20 cellular contexts compared by ENCODE assay signal in the genomic region with DNA sequence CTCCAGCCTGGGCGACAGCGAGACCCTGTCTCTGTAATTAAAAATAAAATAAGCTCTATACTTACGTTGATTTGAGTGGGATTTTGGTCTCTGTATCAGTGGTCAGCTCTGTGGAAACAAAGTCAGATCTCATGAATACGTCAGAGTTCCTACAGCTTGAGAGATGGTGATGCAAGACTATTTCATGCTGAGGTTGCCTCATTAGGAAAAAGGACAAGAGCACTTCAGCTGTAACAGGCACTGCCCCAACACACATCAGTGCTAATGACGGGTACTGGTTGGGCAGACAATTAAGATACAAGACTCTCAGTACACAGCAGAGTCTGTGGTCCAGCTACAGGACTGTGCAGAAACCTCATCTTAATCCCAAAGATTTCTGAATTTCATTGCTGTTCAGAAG.
DNase-seq lines count a peak whose midpoint lies in the region; ATAC-seq, FAIRE-seq and TF ChIP-seq lines count a peak whose summit lies in the region.
"Had no signal": no experiment of that assay in that cellular context is flagged by ENCODE, and none has a peak within 500 bp of the region (broad histone marks: within the 10 kb centered on the region; RNA-seq: fewer than 3 reads in every experiment).

No MANE protein-coding gene starts in this region.

- no peak overlapping the region for H3K4me3 ChIP-seq in OCI-LY1 (ENCODE audit: low read depth, low read length, poor library complexity, severe bottlenecking)
- no peak overlapping the region for H3K4me3 ChIP-seq in astrocyte (ENCODE audit: insufficient read depth, low read depth, low read length)
- H3K4me3 ChIP-seq in upper lobe of right lung: no peak overlapping the region
- H3K4me3 ChIP-seq: A549, BLaER1 had no signal

- no peak overlapping the region for H3K27ac ChIP-seq in OCI-LY1 (ENCODE audit: low read depth, low read length, poor library complexity, severe bottlenecking)
- no peak overlapping the region for H3K27ac ChIP-seq in astrocyte (ENCODE audit: low read depth, low read length)
- H3K27ac ChIP-seq in upper lobe of right lung: no peak overlapping the region
- H3K27ac ChIP-seq: 22Rv1, BLaER1, HL-60 had no signal

- H3K4me1 ChIP-seq in OCI-LY1 (ENCODE audit: insufficient read depth, low read length, severe bottlenecking): no peaks in the 10 kb centered on the region
- H3K4me1 ChIP-seq in astrocyte (ENCODE audit: insufficient read depth, low read length): peaks cover 5% of the 10 kb centered on the region
- no peaks in the 10 kb centered on the region for H3K4me1 ChIP-seq in upper lobe of right lung
- H3K4me1 ChIP-seq: BLaER1 had no signal

- TF ChIP-seq CTCF in OCI-LY1 (IDR thresholded peaks at IDR 0.05; ENCODE audit: low read length): no peak
- no peak for TF ChIP-seq CTCF in astrocyte (IDR thresholded peaks at IDR 0.05; ENCODE audit: insufficient read depth, low read depth, low read length)
- TF ChIP-seq CTCF in upper lobe of right lung (IDR thresholded peaks at IDR 0.05): no peak

- no peaks in the 10 kb centered on the region for H3F3A ChIP-seq in OCI-LY1 (ENCODE audit: insufficient read depth, low read length)

- no peaks in the 10 kb centered on the region for H3K9me3 Mint-ChIP-seq in astrocyte (ENCODE audit: unreplicated experiment)
- H3K9me3 Mint-ChIP-seq: CD14-positive monocyte had no signal

- H2AFZ ChIP-seq in OCI-LY1 (ENCODE audit: low read length) (peak overlapping the region; percentile 1; the same call in 1 of the 2 replicates), astrocyte (ENCODE audit: low read depth, low read length) (no peak overlapping the region)

- TF ChIP-seq POLR2A in GM12891 (IDR thresholded peaks at IDR 0.05; ENCODE audit: low read depth, low read length): no peak

- H3K27me3 ChIP-seq in OCI-LY1 (ENCODE audit: insufficient read depth, low read length) (no peaks in the 10 kb centered on the region), astrocyte (ENCODE audit: insufficient read depth, low read length) (no peaks in the 10 kb centered on the region), upper lobe of right lung (no peaks in the 10 kb centered on the region)
- H3K27me3 ChIP-seq: BLaER1 had no signal

- no peak overlapping the region for H3K4me2 ChIP-seq in OCI-LY1 (ENCODE audit: low read length)
- no peak overlapping the region for H3K4me2 ChIP-seq in astrocyte (ENCODE audit: low read length)
- H3K4me2 ChIP-seq: A549, BLaER1 had no signal

- H3K79me2 ChIP-seq in OCI-LY1 (ENCODE audit: insufficient read depth, low read length) (no peaks in the 10 kb centered on the region), astrocyte (ENCODE audit: insufficient read depth, low read length) (no peaks in the 10 kb centered on the region)

- H3K36me3 Mint-ChIP-seq in astrocyte (ENCODE audit: low read depth, unreplicated experiment): no peaks in the 10 kb centered on the region
- H3K36me3 Mint-ChIP-seq: CD14-positive monocyte; CD4-positive, alpha-beta memory T cell had no signal

- intact Hi-C loops in upper lobe of right lung (cut with DNase I): no loop called here

- H3K4me3 Mint-ChIP-seq in astrocyte (ENCODE audit: unreplicated experiment): no peak overlapping the region
- H3K4me3 Mint-ChIP-seq: CD14-positive monocyte; CD4-positive, alpha-beta memory T cell had no signal

- H4K20me1 ChIP-seq in OCI-LY1 (ENCODE audit: insufficient read depth, low read length) (no peaks in the 10 kb centered on the region), astrocyte (ENCODE audit: insufficient read depth, low read length) (no peaks in the 10 kb centered on the region)
- H4K20me1 ChIP-seq: BLaER1 had no signal

- H3K9me2 ChIP-seq in OCI-LY1 (ENCODE audit: low read depth, low read length): no peaks in the 10 kb centered on the region

- no peak for FAIRE-seq in astrocyte (lab: Jason Lieb, UNC)
- no peak for FAIRE-seq in GM12891 (lab: Jason Lieb, UNC)
- FAIRE-seq: A549 had no signal

- H3K9me3 ChIP-seq in OCI-LY1 (ENCODE audit: low read length): no peaks in the 10 kb centered on the region; the same call in 1 of the 2 replicates
- H3K9me3 ChIP-seq in astrocyte (ENCODE audit: insufficient read depth, low read depth, low read length): no peaks in the 10 kb centered on the region
- no peaks in the 10 kb centered on the region for H3K9me3 ChIP-seq in upper lobe of right lung
- H3K9me3 ChIP-seq: BLaER1 had no signal

- DNase-seq in NCI-H1092 (lab: John Stamatoyannopoulos, UW) (peak; percentile 14), NCI-H1092 treated with DMSO at 0.1 percent for 48 hours (lab: John Stamatoyannopoulos, UW) (no peak), astrocyte (ENCODE audit: low read depth) (no peak), upper lobe of right lung (no peak), islet precursor cell (no peak), GM12891 (ENCODE audit: insufficient read length, low spot score) (no peak)
- DNase-seq: AML-193; CD4-positive, alpha-beta memory T cell; DMS153; DMS79; GDM1; GOT3; H7; IMR-90 had no signal

- no peaks in the 10 kb centered on the region for H3K4me1 Mint-ChIP-seq in astrocyte (ENCODE audit: low read depth, unreplicated experiment)

- H3K27me3 Mint-ChIP-seq in astrocyte (ENCODE audit: low read depth, unreplicated experiment): no peaks in the 10 kb centered on the region
- H3K27me3 Mint-ChIP-seq: CD4-positive, alpha-beta memory T cell had no signal

- no peak overlapping the region for H3K9ac ChIP-seq in OCI-LY1 (ENCODE audit: low read length)
- no peak overlapping the region for H3K9ac ChIP-seq in astrocyte (ENCODE audit: low read length)
- H3K9ac ChIP-seq: BLaER1 had no signal

- ATAC-seq in upper lobe of right lung: peak; percentile 52
- ATAC-seq: A549 had no signal

- H3K27ac Mint-ChIP-seq in astrocyte (ENCODE audit: unreplicated experiment): peak overlapping the region; percentile 34

- no peaks in the 10 kb centered on the region for H3K36me3 ChIP-seq in OCI-LY1 (ENCODE audit: insufficient read depth, low read length)
- no peaks in the 10 kb centered on the region for H3K36me3 ChIP-seq in astrocyte (ENCODE audit: insufficient read depth, low read length)
- no peaks in the 10 kb centered on the region for H3K36me3 ChIP-seq in upper lobe of right lung
- H3K36me3 ChIP-seq: BLaER1 had no signal

TF ChIP-seq in GM12891, 5 proteins besides CTCF, POLR2A, EP300 and RAD21:
- TF ChIP-seq POU2F2 (IDR thresholded peaks at IDR 0.05; ENCODE audit: low read depth, low read length): no peak
- TF ChIP-seq POLR2AphosphoS5 (IDR thresholded peaks at IDR 0.05; ENCODE audit: low read depth, low read length): no peak
- TF ChIP-seq PAX5 (IDR thresholded peaks at IDR 0.05; ENCODE audit: insufficient read depth, low read length, severe bottlenecking): no peak
- TF ChIP-seq TAF1 (IDR thresholded peaks at IDR 0.05; ENCODE audit: low read depth, low read length): no peak
- TF ChIP-seq SPI1 (IDR thresholded peaks at IDR 0.05; ENCODE audit: low read depth, low read length): no peak
